In genomic region chr9:94911986-94912635, GRCh38 we compare ENCODE assay signal across 14 cellular contexts.
DNase-seq lines count a peak whose midpoint lies in the region; FAIRE-seq and TF ChIP-seq lines count a peak whose summit lies in the region.
"Had no signal": no experiment of that assay in that cellular context is flagged by ENCODE, and none has a peak within 500 bp of the region (broad histone marks: within the 10 kb centered on the region; RNA-seq: fewer than 3 reads in every experiment).

No MANE protein-coding gene starts in this region.

- H2AFZ ChIP-seq in GM23248, result no peak overlapping the region
- no peak overlapping the region for H2AFZ ChIP-seq in hepatocyte

- H3K27me3 ChIP-seq in GM23248 (replicated peaks; ENCODE audit: insufficient read depth) (no peaks in the 10 kb centered on the region), SJCRH30 (no peaks in the 10 kb centered on the region), hepatocyte (no peaks in the 10 kb centered on the region), skeletal muscle tissue (ENCODE audit: control insufficient read depth in 3 of 3, insufficient read depth in 3 of 3, low read length in 3 of 3) (no peaks in the 10 kb centered on the region), spleen (replicated peaks in 1 of 7) (no peaks in the 10 kb centered on the region)
- H3K27me3 ChIP-seq: gastroesophageal sphincter had no signal

- H3K27ac ChIP-seq in GM23248 (peak overlapping the region; percentile 68), SJCRH30 (peak overlapping the region; percentile 63), hepatocyte (peak overlapping the region; percentile 82), skeletal muscle tissue (ENCODE audit: low read depth, low read length) (peak overlapping the region; percentile 29), spleen (no peak overlapping the region)

- no peaks in the 10 kb centered on the region for H3K36me3 ChIP-seq in GM23248 (ENCODE audit: low read depth)
- no peaks in the 10 kb centered on the region for H3K36me3 ChIP-seq in SJCRH30
- H3K36me3 ChIP-seq in hepatocyte (replicated peaks; ENCODE audit: insufficient read depth, low read depth), result no peaks in the 10 kb centered on the region
- no peaks in the 10 kb centered on the region for H3K36me3 ChIP-seq in skeletal muscle tissue (ENCODE audit: control insufficient read depth in 3 of 3, insufficient read depth in 3 of 3, low read length in 3 of 3)
- H3K36me3 ChIP-seq in spleen, result no peaks in the 10 kb centered on the region
- H3K36me3 ChIP-seq: gastroesophageal sphincter had no signal

- no peaks in the 10 kb centered on the region for H4K20me1 ChIP-seq in GM23248 (ENCODE audit: insufficient read depth)
- no peaks in the 10 kb centered on the region for H4K20me1 ChIP-seq in hepatocyte (ENCODE audit: insufficient read depth, poor library complexity, severe bottlenecking)

- H3F3A ChIP-seq in GM23248 (ENCODE audit: insufficient read depth), result peaks cover 34% of the 10 kb centered on the region

- intact Hi-C loops in spleen (cut with DNase I; ENCODE audit: low total_unique reads), result no loop called here

- no peak overlapping the region for H3K9ac ChIP-seq in GM23248
- H3K9ac ChIP-seq in skeletal muscle tissue (ENCODE audit: low read depth in 1 of 3, low read length in 3 of 3), result no peak overlapping the region

- WGBS in GM23248 (ENCODE audit: low coverage in 1 of 2, low lambda C conversion rate in 2 of 2, missing lambda C conversion rate in 2 of 2), 2 experiments, result 85 to 90% methylated on average over 11 of the region's 11 CpGs
- WGBS in hepatocyte (ENCODE audit: low lambda C conversion rate, missing lambda C conversion rate), result 74% methylated on average over 11 of the region's 11 CpGs
- 90 to 97% (median 95%) methylated on average over 11 of the region's 11 CpGs for WGBS in spleen, 5 donors

- peaks cover 38% of the 10 kb centered on the region; the same call in 1 of the 2 replicates for H3K79me2 ChIP-seq in GM23248 (ENCODE audit: insufficient read depth)
- H3K79me2 ChIP-seq in hepatocyte, result peaks cover 15% of the 10 kb centered on the region

- H3K9me2 ChIP-seq in GM23248 (ENCODE audit: insufficient read depth) (no peaks in the 10 kb centered on the region), hepatocyte (replicated peaks; ENCODE audit: insufficient read depth) (no peaks in the 10 kb centered on the region)

- H3K4me2 ChIP-seq in GM23248 (ENCODE audit: unreplicated experiment), result no peak overlapping the region
- no peak overlapping the region for H3K4me2 ChIP-seq in hepatocyte

- H3K4me3 ChIP-seq in GM23248 (no peak overlapping the region), SJCRH30 (no peak overlapping the region), hepatocyte (no peak overlapping the region), skeletal muscle tissue (ENCODE audit: low read length in 3 of 3) (no peak overlapping the region), spleen (no peak overlapping the region)
- H3K4me3 ChIP-seq: gastroesophageal sphincter had no signal

- in situ Hi-C loops in GM23248 (cut with MboI), result no loop called here

- DNase-seq in GM23248, result no peak
- no peak for DNase-seq in SJCRH30
- DNase-seq in hepatocyte (ENCODE audit: low spot score), result no peak
- no peak for DNase-seq in NCI-H187 (lab: John Stamatoyannopoulos, UW)
- DNase-seq in spleen, result no peak
- no peak for DNase-seq in DMS 273 treated with DMSO at 0.1 percent for 48 hours (lab: John Stamatoyannopoulos, UW)
- DNase-seq in urothelium cell line (ENCODE audit: low spot score), result no peak
- DNase-seq: activated CD8-positive, alpha-beta memory T cell treated with anti-CD3 and anti-CD28 coated beads, Interleukin-2, amount 50 U/mL, for 48 hours; CD4-positive, alpha-beta T cell; NCI-H2081 treated with DMSO at 0.1 percent for 48 hours; NCI-H748 treated with DMSO at 0.1 percent for 48 hours had no signal

- H3K4me1 ChIP-seq in GM23248 (ENCODE audit: insufficient read depth) (peaks cover 27% of the 10 kb centered on the region), SJCRH30 (peaks cover 64% of the 10 kb centered on the region), hepatocyte (ENCODE audit: insufficient read depth) (peaks cover 59% of the 10 kb centered on the region), skeletal muscle tissue (ENCODE audit: control insufficient read depth in 3 of 3, insufficient read depth in 3 of 3, low read length in 3 of 3) (peaks cover 10 to 47% (median 35%) of the 10 kb centered on the region in 3 donors), spleen (no peaks in the 10 kb centered on the region)

- no peak for TF ChIP-seq CTCF in hepatocyte (IDR thresholded peaks at IDR 0.05; ENCODE audit: poor library complexity)
- TF ChIP-seq CTCF in spleen (IDR thresholded peaks at IDR 0.05 in 8 of 11, conservative IDR thresholded peaks at IDR 0.05 in 3 of 11), result no peak

- no peak for TF ChIP-seq POLR2A in spleen (IDR thresholded peaks at IDR 0.05)

- H3K9me3 ChIP-seq in GM23248 (ENCODE audit: low read depth), result no peaks in the 10 kb centered on the region
- no peaks in the 10 kb centered on the region for H3K9me3 ChIP-seq in SJCRH30 (replicated peaks)
- H3K9me3 ChIP-seq in hepatocyte (ENCODE audit: low read depth), result no peaks in the 10 kb centered on the region
- H3K9me3 ChIP-seq in skeletal muscle tissue (ENCODE audit: control insufficient read depth in 3 of 3, low read length in 3 of 3), result no peaks in the 10 kb centered on the region
- no peaks in the 10 kb centered on the region for H3K9me3 ChIP-seq in spleen
- H3K9me3 ChIP-seq: gastroesophageal sphincter had no signal

- no peak for FAIRE-seq in urothelium cell line (lab: Jason Lieb, UNC)
- FAIRE-seq: endometrium had no signal

Comparison
In these comparisons a context has a peak if more than half of its experiments do, and no peak if none do; other contexts are left out.
1. H3K27ac ChIP-seq: peak in GM23248 (single experiment), SJCRH30 (single experiment), hepatocyte (single experiment) and skeletal muscle tissue (single experiment); none in spleen (0 of 8).